In genomic region chr3:8589880-8590556, GRCh38 we compare ENCODE assay signal across 16 cellular contexts. TPM values are rescaled to one million over a fixed set of nuclear protein-coding genes. Genes with fewer than 3 reads are reported as not detected.
DNase-seq lines count a peak whose midpoint lies in the region; ATAC-seq and TF ChIP-seq lines count a peak whose summit lies in the region.
"Had no signal": no experiment of that assay in that cellular context is flagged by ENCODE, and none has a peak within 500 bp of the region (broad histone marks: within the 10 kb centered on the region; RNA-seq: fewer than 3 reads in every experiment).

No MANE protein-coding gene starts in this region.

- H3K4me3 ChIP-seq in IMR-90 (ENCODE audit: insufficient read depth, low read depth, low read length) (no peak overlapping the region), lower lobe of right lung (no peak overlapping the region)
- H3K4me3 ChIP-seq: spleen, upper lobe of left lung had no signal

- no peak overlapping the region for H2BK120ac ChIP-seq in IMR-90 (ENCODE audit: low read depth, low read length)

- H3K27ac ChIP-seq in IMR-90 (ENCODE audit: insufficient read depth, low read length), result no peak overlapping the region
- H3K27ac ChIP-seq in lower lobe of right lung, result no peak overlapping the region
- H3K27ac ChIP-seq: spleen, upper lobe of left lung had no signal

- peaks cover 4% of the 10 kb centered on the region for H3K4me1 Mint-ChIP-seq in progenitor cell of endocrine pancreas (ENCODE audit: low read depth)

- CTCF ChIA-PET in IMR-90 (lab: Yijun Ruan, JAX), result no interaction called here

- H4K5ac ChIP-seq in IMR-90 (ENCODE audit: low read depth, low read length), result no peak overlapping the region

- H3K4me2 ChIP-seq in IMR-90 (ENCODE audit: low read depth, low read length), result no peak overlapping the region

- no peak overlapping the region for H3K4me3 Mint-ChIP-seq in progenitor cell of endocrine pancreas (ENCODE audit: low read depth)
- H3K4me3 Mint-ChIP-seq: WTC11 had no signal

- H3K9me3 Mint-ChIP-seq in progenitor cell of endocrine pancreas (ENCODE audit: low read depth), result peaks cover 8% of the 10 kb centered on the region
- H3K9me3 Mint-ChIP-seq: WTC11 had no signal

- no peak overlapping the region; the same call in 1 of the 2 replicates for H3K18ac ChIP-seq in IMR-90 (ENCODE audit: low read depth, low read length)

- H4K8ac ChIP-seq in IMR-90 (ENCODE audit: low read depth in 2 of 2, low read length in 2 of 2), result no peak overlapping the region

- no peak overlapping the region for H2BK20ac ChIP-seq in IMR-90 (ENCODE audit: low read depth, low read length)

- DNase-seq in AG08395 (ENCODE audit: low spot score) (peak; percentile 70), IMR-90 (peak; percentile 42), epidermal melanocyte (ENCODE audit: insufficient read length, low spot score) (peak; percentile 31), myocyte (ENCODE audit: low read depth) (peak; percentile 84), ACHN (no peak), progenitor cell of endocrine pancreas (ENCODE audit: low spot score, unreplicated experiment) (no peak), lower lobe of right lung (no peak)
- DNase-seq: effector memory CD4-positive, alpha-beta T cell; NCI-H774; spleen; stimulated activated naive CD8-positive, alpha-beta T cell treated with anti-CD3 and anti-CD28 coated beads, Interleukin-15, Interleukin-2, amounts not matched to agents 100 U/mL and 50 U/mL, for 24 hours; T-helper 1 cell; upper lobe of left lung had no signal

- no peak overlapping the region for H4K91ac ChIP-seq in IMR-90 (ENCODE audit: insufficient read depth, low read depth, low read length)

- H3K27me3 Mint-ChIP-seq in progenitor cell of endocrine pancreas, result peaks cover 3% of the 10 kb centered on the region

- H3K4ac ChIP-seq in IMR-90 (ENCODE audit: low read depth, low read length), result no peak overlapping the region

- H3K9me3 ChIP-seq in IMR-90 (ENCODE audit: control insufficient read depth, insufficient read depth, low read length) (no peaks in the 10 kb centered on the region), lower lobe of right lung (no peaks in the 10 kb centered on the region)
- H3K9me3 ChIP-seq: spleen, upper lobe of left lung had no signal

- H3K36me3 Mint-ChIP-seq in progenitor cell of endocrine pancreas (ENCODE audit: insufficient read depth), result no peaks in the 10 kb centered on the region
- H3K36me3 Mint-ChIP-seq: WTC11 had no signal

- no peaks in the 10 kb centered on the region for H3K9me1 ChIP-seq in IMR-90 (ENCODE audit: insufficient read depth, low read length)

- no peak overlapping the region for H2AK5ac ChIP-seq in IMR-90 (ENCODE audit: low read depth, low read length)

- peak overlapping the region; percentile 21 for H2AK9ac ChIP-seq in IMR-90 (replicated peaks; ENCODE audit: low read depth, low read length, poor library complexity)

- TF ChIP-seq POLR2A in IMR-90 (IDR thresholded peaks at IDR 0.05; ENCODE audit: low read depth, low read length), result no peak

- H2AFZ ChIP-seq in IMR-90 (replicated peaks; ENCODE audit: low read length, poor library complexity), result no peak overlapping the region

- TF ChIP-seq CTCF in IMR-90 (conservative IDR thresholded peaks at IDR 0.05; ENCODE audit: low read depth, low read length) (no peak), progenitor cell of endocrine pancreas (IDR thresholded peaks at IDR 0.05; ENCODE audit: unreplicated experiment) (no peak), lower lobe of right lung (IDR thresholded peaks at IDR 0.05) (no peak)

- H3K9ac ChIP-seq in IMR-90 (ENCODE audit: low read depth, low read length), result no peak overlapping the region

- H3K27me3 ChIP-seq in IMR-90 (ENCODE audit: control insufficient read depth, insufficient read depth, low read length) (no peaks in the 10 kb centered on the region), lower lobe of right lung (ENCODE audit: low read depth) (no peaks in the 10 kb centered on the region)
- H3K27me3 ChIP-seq: spleen, upper lobe of left lung had no signal

- dilution Hi-C loops in IMR-90 (cut with HindIII; ENCODE audit: low sequenced_read_pairs, unreplicated experiment), result no loop called here

- no peak overlapping the region for H3K56ac ChIP-seq in IMR-90 (ENCODE audit: extremely low read depth, insufficient read depth, low read length)

- peaks cover 5% of the 10 kb centered on the region for H3K4me1 ChIP-seq in IMR-90 (ENCODE audit: control insufficient read depth, insufficient read depth, low read length)
- H3K4me1 ChIP-seq in lower lobe of right lung, result no peaks in the 10 kb centered on the region
- H3K4me1 ChIP-seq: spleen, upper lobe of left lung had no signal

- no TSS peak for BruUV-seq in IMR-90 (replicated peaks; lab: Mats Ljungman, UMichigan)

- no peak overlapping the region for H3K23ac ChIP-seq in IMR-90 (ENCODE audit: low read depth, low read length)

- no peak overlapping the region for H2BK15ac ChIP-seq in IMR-90 (ENCODE audit: low read depth, low read length)

- POLR2A ChIA-PET in IMR-90 (lab: Charles Lee; ENCODE audit: unreplicated experiment), result no interaction called here

- H3K36me3 ChIP-seq in IMR-90 (ENCODE audit: control insufficient read depth, insufficient read depth, low read length) (no peaks in the 10 kb centered on the region), lower lobe of right lung (no peaks in the 10 kb centered on the region)
- H3K36me3 ChIP-seq: spleen, upper lobe of left lung had no signal

- peak; percentile 60 for ATAC-seq in IMR-90 (ENCODE audit: low read depth)
- ATAC-seq in HG03342 (IDR thresholded peaks at IDR 0.05; ENCODE audit: unreplicated experiment), result no peak
- ATAC-seq in lower lobe of right lung, result no peak
- ATAC-seq: stimulated activated naive CD8-positive, alpha-beta T cell treated with anti-CD3 and anti-CD28 coated beads, Interleukin-15, Interleukin-2, amounts not matched to agents 100 U/mL and 50 U/mL, for 24 hours; WTC11 had no signal

- H3K27ac Mint-ChIP-seq in progenitor cell of endocrine pancreas, result no peak overlapping the region
- H3K27ac Mint-ChIP-seq: WTC11 had no signal

- WGBS in IMR-90 (ENCODE audit: extremely low coverage in 2 of 2, insufficient read length in 1 of 2), 2 experiments, result no CpG with 5 or more reads among the region's 6 CpGs

- in situ Hi-C loops in IMR-90 (cut with MboI; ENCODE audit: low sequenced_read_pairs), result no loop called here
- in situ Hi-C loops in ACHN (cut with HindIII; ENCODE audit: low pct_ligation_motif_present, low pct_unique_long_range_greater_than_20kb, low sequenced_read_pairs), result no loop called here

- H3K79me1 ChIP-seq in IMR-90 (ENCODE audit: low read depth in 1 of 2, low read length in 2 of 2), result no peaks in the 10 kb centered on the region

- intact Hi-C loops in IMR-90 (cut with micrococcal nuclease) (no loop called here), lower lobe of right lung (cut with DNase I) (no loop called here)

- no peak overlapping the region for H3K14ac ChIP-seq in IMR-90 (replicated peaks; ENCODE audit: low read depth, low read length)

- no peaks in the 10 kb centered on the region for H4K20me1 ChIP-seq in IMR-90 (ENCODE audit: insufficient read depth, low read length)

- H2BK5ac ChIP-seq in IMR-90 (ENCODE audit: low read depth, low read length, poor library complexity, severe bottlenecking), result no peak overlapping the region

- TF ChIP-seq RAD21 in IMR-90 (IDR thresholded peaks at IDR 0.05; ENCODE audit: low read length), result no peak

TF ChIP-seq in IMR-90, 13 proteins besides CTCF, POLR2A, EP300 and RAD21:
- TF ChIP-seq MAZ (IDR thresholded peaks at IDR 0.05; ENCODE audit: borderline replicate concordance, low read depth, low read length) (no peak), SMC3 (IDR thresholded peaks at IDR 0.05; ENCODE audit: low read depth, low read length) (no peak), MXI1 (IDR thresholded peaks at IDR 0.05; ENCODE audit: borderline replicate concordance, low read depth, low read length) (no peak), RCOR1 (IDR thresholded peaks at IDR 0.05; ENCODE audit: insufficient replicate concordance, low read length) (no peak), BHLHE40 (IDR thresholded peaks at IDR 0.05; ENCODE audit: low read depth, low read length) (no peak), USF2 (IDR thresholded peaks at IDR 0.05; ENCODE audit: low read depth, low read length) (no peak), RFX5 (IDR thresholded peaks at IDR 0.05; ENCODE audit: low read depth, low read length) (no peak), FOS (IDR thresholded peaks at IDR 0.05; ENCODE audit: low read depth, low read length) (no peak), MAFK (IDR thresholded peaks at IDR 0.05; ENCODE audit: low read depth, low read length) (no peak), CHD1 (IDR thresholded peaks at IDR 0.05; ENCODE audit: low read depth, low read length) (no peak), ELK1 (IDR thresholded peaks at IDR 0.05; ENCODE audit: borderline replicate concordance, low read depth, low read length) (no peak), CEBPB (IDR thresholded peaks at IDR 0.05; ENCODE audit: low read depth, low read length) (no peak)

RNA-seq across cellular contexts. Expression of gene SSUH2, which starts 54.6 kb away (rescaled TPM):
- total RNA-seq in IMR-90 (2012; rRNA removed) (under 0.01 TPM in 1 of 2 replicates, not detected in the other), myocyte (0.05 and 0.16 TPM in 2 replicates), progenitor cell of endocrine pancreas (0.57 and 0.62 TPM in 2 replicates), lower lobe of right lung (not detected)
- 0.10 TPM in 2 replicates for polyA plus RNA-seq in IMR-90 (2012; rRNA removed)
- not detected in 2 replicates for polyA plus RNA-seq in IMR-90 (2012; cell fraction: cytosol; rRNA removed)
- 0.32 and 0.66 TPM in 2 replicates for polyA plus RNA-seq in IMR-90 (2012; cell fraction: nucleus; rRNA removed; ENCODE audit: low replicate concordance)
- polyA plus RNA-seq in myocyte (2012), result 0.13 TPM
- total RNA-seq: glomerular endothelial cell had no signal

Comparison
In these comparisons a context has a peak if more than half of its experiments do, and no peak if none do; other contexts are left out.
1. DNase-seq: peak in AG08395 (single experiment), IMR-90 (single experiment), epidermal melanocyte (single experiment) and myocyte (single experiment); none in ACHN (single experiment), progenitor cell of endocrine pancreas (single experiment) and lower lobe of right lung (single experiment).